In the genomic region with DNA sequence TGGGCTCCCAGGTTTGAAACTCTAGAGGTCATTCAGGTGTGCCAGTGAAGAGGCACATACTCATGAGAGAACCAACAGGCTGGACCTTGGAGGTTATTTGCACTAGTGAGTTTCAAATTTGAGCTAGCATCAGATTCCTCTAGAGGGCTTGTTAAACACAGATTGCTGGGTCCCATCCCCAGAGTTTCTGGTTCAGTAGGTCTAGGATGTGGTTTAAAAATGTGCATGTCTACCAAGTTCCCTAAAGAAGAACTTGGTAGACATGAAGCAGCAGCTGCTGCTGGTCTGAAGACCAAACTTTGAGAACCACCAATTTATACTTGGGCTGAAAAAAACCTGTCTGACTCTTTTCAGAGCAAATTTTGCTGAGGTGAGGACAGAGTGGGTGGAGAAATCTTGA, we compare ENCODE assay signal across 1 cellular context.
TF ChIP-seq lines count a peak whose summit lies in the region.

No MANE protein-coding gene starts in this region.

TF ChIP-seq in GM12878, 131 proteins besides CTCF, POLR2A, EP300 and RAD21 (continued from another document):
- TF ChIP-seq, protein P1, sequence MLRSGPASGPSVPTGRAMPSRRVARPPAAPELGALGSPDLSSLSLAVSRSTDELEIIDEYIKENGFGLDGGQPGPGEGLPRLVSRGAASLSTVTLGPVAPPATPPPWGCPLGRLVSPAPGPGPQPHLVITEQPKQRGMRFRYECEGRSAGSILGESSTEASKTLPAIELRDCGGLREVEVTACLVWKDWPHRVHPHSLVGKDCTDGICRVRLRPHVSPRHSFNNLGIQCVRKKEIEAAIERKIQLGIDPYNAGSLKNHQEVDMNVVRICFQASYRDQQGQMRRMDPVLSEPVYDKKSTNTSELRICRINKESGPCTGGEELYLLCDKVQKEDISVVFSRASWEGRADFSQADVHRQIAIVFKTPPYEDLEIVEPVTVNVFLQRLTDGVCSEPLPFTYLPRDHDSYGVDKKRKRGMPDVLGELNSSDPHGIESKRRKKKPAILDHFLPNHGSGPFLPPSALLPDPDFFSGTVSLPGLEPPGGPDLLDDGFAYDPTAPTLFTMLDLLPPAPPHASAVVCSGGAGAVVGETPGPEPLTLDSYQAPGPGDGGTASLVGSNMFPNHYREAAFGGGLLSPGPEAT (IDR thresholded peaks at IDR 0.05; ENCODE audit: low read depth): no peak
- TF ChIP-seq WRNIP1 (IDR thresholded peaks at IDR 0.05; ENCODE audit: borderline replicate concordance, low read depth, low read length) (no peak), SRF (IDR thresholded peaks at IDR 0.05; ENCODE audit: low read depth in 2 of 2, low read length in 2 of 2) (no peak), MYB (IDR thresholded peaks at IDR 0.05; ENCODE audit: borderline replicate concordance, low read depth, low read length) (no peak), GATAD2B (conservative IDR thresholded peaks at IDR 0.05; ENCODE audit: low read depth) (no peak), ZNF274 (IDR thresholded peaks at IDR 0.05; ENCODE audit: insufficient read depth, insufficient read length) (no peak), CBX5 (IDR thresholded peaks at IDR 0.05; ENCODE audit: low read depth) (0 out of 2 replicates have a peak, but pooled peaks have one; percentile 33), KAT2A (conservative IDR thresholded peaks at IDR 0.05; ENCODE audit: control insufficient read depth, low read depth, low read length) (no peak), IKZF2 (IDR thresholded peaks at IDR 0.05) (peak; percentile 21 to 30; a peak in 1 of 4 replicates), IKZF1 (conservative IDR thresholded peaks at IDR 0.05) (peak; percentile 37; the same call in 1 of the 2 replicates), ZNF217 (IDR thresholded peaks at IDR 0.05) (no peak), MTA3 (IDR thresholded peaks at IDR 0.05; ENCODE audit: borderline replicate concordance, low read length) (0 out of 2 replicates have a peak, but pooled peaks have one; percentile 42), SMARCA5 (IDR thresholded peaks at IDR 0.05) (no peak), CHD1 (IDR thresholded peaks at IDR 0.05; ENCODE audit: low read depth, low read length) (no peak), CREM (IDR thresholded peaks at IDR 0.05; ENCODE audit: low read depth) (0 out of 2 replicates have a peak, but pooled peaks have one; percentile 21), YBX1 (IDR thresholded peaks at IDR 0.05) (no peak), ZBED1 (IDR thresholded peaks at IDR 0.05; ENCODE audit: borderline replicate concordance) (no peak), NFIC (IDR thresholded peaks at IDR 0.05; ENCODE audit: low read depth, low read length) (peak; percentile 54), NBN (IDR thresholded peaks at IDR 0.05) (no peak), GABPA (IDR thresholded peaks at IDR 0.05; ENCODE audit: low read depth) (0 out of 2 replicates have a peak, but pooled peaks have one; percentile 17)
- TF ChIP-seq, protein P2, sequence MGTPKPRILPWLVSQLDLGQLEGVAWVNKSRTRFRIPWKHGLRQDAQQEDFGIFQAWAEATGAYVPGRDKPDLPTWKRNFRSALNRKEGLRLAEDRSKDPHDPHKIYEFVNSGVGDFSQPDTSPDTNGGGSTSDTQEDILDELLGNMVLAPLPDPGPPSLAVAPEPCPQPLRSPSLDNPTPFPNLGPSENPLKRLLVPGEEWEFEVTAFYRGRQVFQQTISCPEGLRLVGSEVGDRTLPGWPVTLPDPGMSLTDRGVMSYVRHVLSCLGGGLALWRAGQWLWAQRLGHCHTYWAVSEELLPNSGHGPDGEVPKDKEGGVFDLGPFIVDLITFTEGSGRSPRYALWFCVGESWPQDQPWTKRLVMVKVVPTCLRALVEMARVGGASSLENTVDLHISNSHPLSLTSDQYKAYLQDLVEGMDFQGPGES (IDR thresholded peaks at IDR 0.05): no peak
- TF ChIP-seq, protein P3, sequence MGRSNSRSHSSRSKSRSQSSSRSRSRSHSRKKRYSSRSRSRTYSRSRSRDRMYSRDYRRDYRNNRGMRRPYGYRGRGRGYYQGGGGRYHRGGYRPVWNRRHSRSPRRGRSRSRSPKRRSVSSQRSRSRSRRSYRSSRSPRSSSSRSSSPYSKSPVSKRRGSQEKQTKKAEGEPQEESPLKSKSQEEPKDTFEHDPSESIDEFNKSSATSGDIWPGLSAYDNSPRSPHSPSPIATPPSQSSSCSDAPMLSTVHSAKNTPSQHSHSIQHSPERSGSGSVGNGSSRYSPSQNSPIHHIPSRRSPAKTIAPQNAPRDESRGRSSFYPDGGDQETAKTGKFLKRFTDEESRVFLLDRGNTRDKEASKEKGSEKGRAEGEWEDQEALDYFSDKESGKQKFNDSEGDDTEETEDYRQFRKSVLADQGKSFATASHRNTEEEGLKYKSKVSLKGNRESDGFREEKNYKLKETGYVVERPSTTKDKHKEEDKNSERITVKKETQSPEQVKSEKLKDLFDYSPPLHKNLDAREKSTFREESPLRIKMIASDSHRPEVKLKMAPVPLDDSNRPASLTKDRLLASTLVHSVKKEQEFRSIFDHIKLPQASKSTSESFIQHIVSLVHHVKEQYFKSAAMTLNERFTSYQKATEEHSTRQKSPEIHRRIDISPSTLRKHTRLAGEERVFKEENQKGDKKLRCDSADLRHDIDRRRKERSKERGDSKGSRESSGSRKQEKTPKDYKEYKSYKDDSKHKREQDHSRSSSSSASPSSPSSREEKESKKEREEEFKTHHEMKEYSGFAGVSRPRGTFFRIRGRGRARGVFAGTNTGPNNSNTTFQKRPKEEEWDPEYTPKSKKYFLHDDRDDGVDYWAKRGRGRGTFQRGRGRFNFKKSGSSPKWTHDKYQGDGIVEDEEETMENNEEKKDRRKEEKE (IDR thresholded peaks at IDR 0.05): no peak
- TF ChIP-seq, protein P4, sequence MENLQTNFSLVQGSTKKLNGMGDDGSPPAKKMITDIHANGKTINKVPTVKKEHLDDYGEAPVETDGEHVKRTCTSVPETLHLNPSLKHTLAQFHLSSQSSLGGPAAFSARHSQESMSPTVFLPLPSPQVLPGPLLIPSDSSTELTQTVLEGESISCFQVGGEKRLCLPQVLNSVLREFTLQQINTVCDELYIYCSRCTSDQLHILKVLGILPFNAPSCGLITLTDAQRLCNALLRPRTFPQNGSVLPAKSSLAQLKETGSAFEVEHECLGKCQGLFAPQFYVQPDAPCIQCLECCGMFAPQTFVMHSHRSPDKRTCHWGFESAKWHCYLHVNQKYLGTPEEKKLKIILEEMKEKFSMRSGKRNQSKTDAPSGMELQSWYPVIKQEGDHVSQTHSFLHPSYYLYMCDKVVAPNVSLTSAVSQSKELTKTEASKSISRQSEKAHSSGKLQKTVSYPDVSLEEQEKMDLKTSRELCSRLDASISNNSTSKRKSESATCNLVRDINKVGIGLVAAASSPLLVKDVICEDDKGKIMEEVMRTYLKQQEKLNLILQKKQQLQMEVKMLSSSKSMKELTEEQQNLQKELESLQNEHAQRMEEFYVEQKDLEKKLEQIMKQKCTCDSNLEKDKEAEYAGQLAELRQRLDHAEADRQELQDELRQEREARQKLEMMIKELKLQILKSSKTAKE (IDR thresholded peaks at IDR 0.05; ENCODE audit: low read depth, poor library complexity, severe bottlenecking): peak; percentile 44
- TF ChIP-seq, protein P5, sequence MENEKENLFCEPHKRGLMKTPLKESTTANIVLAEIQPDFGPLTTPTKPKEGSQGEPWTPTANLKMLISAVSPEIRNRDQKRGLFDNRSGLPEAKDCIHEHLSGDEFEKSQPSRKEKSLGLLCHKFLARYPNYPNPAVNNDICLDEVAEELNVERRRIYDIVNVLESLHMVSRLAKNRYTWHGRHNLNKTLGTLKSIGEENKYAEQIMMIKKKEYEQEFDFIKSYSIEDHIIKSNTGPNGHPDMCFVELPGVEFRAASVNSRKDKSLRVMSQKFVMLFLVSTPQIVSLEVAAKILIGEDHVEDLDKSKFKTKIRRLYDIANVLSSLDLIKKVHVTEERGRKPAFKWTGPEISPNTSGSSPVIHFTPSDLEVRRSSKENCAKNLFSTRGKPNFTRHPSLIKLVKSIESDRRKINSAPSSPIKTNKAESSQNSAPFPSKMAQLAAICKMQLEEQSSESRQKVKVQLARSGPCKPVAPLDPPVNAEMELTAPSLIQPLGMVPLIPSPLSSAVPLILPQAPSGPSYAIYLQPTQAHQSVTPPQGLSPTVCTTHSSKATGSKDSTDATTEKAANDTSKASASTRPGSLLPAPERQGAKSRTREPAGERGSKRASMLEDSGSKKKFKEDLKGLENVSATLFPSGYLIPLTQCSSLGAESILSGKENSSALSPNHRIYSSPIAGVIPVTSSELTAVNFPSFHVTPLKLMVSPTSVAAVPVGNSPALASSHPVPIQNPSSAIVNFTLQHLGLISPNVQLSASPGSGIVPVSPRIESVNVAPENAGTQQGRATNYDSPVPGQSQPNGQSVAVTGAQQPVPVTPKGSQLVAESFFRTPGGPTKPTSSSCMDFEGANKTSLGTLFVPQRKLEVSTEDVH (IDR thresholded peaks at IDR 0.05; ENCODE audit: low read depth, partially characterized antibody): no peak
- TF ChIP-seq, protein P6, sequence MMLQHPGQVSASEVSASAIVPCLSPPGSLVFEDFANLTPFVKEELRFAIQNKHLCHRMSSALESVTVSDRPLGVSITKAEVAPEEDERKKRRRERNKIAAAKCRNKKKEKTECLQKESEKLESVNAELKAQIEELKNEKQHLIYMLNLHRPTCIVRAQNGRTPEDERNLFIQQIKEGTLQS (IDR thresholded peaks at IDR 0.05; ENCODE audit: borderline replicate concordance, extremely low read depth, low read depth, low read length): no peak
- TF ChIP-seq, protein P7, sequence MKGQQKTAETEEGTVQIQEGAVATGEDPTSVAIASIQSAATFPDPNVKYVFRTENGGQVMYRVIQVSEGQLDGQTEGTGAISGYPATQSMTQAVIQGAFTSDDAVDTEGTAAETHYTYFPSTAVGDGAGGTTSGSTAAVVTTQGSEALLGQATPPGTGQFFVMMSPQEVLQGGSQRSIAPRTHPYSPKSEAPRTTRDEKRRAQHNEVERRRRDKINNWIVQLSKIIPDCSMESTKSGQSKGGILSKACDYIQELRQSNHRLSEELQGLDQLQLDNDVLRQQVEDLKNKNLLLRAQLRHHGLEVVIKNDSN (IDR thresholded peaks at IDR 0.05; ENCODE audit: borderline replicate concordance, extremely low read length, insufficient read depth, low read depth, low read length): no peak
- TF ChIP-seq, protein P8, sequence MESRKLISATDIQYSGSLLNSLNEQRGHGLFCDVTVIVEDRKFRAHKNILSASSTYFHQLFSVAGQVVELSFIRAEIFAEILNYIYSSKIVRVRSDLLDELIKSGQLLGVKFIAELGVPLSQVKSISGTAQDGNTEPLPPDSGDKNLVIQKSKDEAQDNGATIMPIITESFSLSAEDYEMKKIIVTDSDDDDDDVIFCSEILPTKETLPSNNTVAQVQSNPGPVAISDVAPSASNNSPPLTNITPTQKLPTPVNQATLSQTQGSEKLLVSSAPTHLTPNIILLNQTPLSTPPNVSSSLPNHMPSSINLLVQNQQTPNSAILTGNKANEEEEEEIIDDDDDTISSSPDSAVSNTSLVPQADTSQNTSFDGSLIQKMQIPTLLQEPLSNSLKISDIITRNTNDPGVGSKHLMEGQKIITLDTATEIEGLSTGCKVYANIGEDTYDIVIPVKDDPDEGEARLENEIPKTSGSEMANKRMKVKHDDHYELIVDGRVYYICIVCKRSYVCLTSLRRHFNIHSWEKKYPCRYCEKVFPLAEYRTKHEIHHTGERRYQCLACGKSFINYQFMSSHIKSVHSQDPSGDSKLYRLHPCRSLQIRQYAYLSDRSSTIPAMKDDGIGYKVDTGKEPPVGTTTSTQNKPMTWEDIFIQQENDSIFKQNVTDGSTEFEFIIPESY (IDR thresholded peaks at IDR 0.05): no peak
- TF ChIP-seq, protein P9, sequence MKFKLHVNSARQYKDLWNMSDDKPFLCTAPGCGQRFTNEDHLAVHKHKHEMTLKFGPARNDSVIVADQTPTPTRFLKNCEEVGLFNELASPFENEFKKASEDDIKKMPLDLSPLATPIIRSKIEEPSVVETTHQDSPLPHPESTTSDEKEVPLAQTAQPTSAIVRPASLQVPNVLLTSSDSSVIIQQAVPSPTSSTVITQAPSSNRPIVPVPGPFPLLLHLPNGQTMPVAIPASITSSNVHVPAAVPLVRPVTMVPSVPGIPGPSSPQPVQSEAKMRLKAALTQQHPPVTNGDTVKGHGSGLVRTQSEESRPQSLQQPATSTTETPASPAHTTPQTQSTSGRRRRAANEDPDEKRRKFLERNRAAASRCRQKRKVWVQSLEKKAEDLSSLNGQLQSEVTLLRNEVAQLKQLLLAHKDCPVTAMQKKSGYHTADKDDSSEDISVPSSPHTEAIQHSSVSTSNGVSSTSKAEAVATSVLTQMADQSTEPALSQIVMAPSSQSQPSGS (IDR thresholded peaks at IDR 0.05; ENCODE audit: low read length): no peak
